Comparison of ENCODE assay signal across 9 cellular contexts in the genomic region with DNA sequence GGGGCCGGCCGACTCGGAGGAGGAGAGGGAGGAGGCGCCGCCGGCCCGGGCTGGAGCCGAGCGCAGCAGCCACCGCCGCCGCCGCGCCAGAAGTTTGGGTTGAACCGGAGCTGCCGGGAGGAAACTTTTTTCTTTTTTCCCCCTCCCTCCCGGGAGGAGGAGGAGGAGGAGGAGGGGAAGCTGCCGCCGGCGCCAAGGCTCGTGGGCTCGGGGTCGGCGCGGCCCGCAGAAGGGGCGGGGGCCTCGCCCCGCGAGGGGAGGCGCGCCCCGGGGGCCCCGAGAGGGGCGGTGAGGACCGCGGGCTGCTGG. TPM values are rescaled to one million over a fixed set of nuclear protein-coding genes. Genes with fewer than 3 reads are reported as not detected.
DNase-seq lines count a peak whose midpoint lies in the region; ATAC-seq, FAIRE-seq and TF ChIP-seq lines count a peak whose summit lies in the region.
"Had no signal": no experiment of that assay in that cellular context is flagged by ENCODE, and none has a peak within 500 bp of the region (broad histone marks: within the 10 kb centered on the region; RNA-seq: fewer than 3 reads in every experiment).

No MANE protein-coding gene starts in this region.

- peak overlapping the region; percentile 44 for H2AFZ ChIP-seq in mesenchymal stem cell (ENCODE audit: low read depth, low read length)

- H3K4ac ChIP-seq in mesenchymal stem cell (ENCODE audit: low read depth in 1 of 2, low read length in 2 of 2): peak overlapping the region; percentile 71 to 92

- peaks cover 57% of the 10 kb centered on the region for H3K27me3 Mint-ChIP-seq in activated T-cell treated with anti-CD3 and anti-CD28 coated beads, Interleukin-2, amount 50 U/mL, for 72 hours (ENCODE audit: low read depth)
- peaks cover 7% of the 10 kb centered on the region for H3K27me3 Mint-ChIP-seq in type B pancreatic cell

- H3K9ac ChIP-seq in mesenchymal stem cell (ENCODE audit: low read length): peak overlapping the region; percentile 90

- peak overlapping the region; percentile 82 for H2BK5ac ChIP-seq in mesenchymal stem cell (ENCODE audit: low read depth, low read length, poor library complexity, severe bottlenecking)

- peak overlapping the region in 1 of 2 experiments; percentile 78 for H3K14ac ChIP-seq in mesenchymal stem cell (ENCODE audit: low read length in 2 of 2)

- FAIRE-seq in bronchial epithelial cell (lab: Jason Lieb, UNC): no peak

- no peak for DNase-seq in activated T-cell treated with anti-CD3 and anti-CD28 coated beads, Interleukin-2, amount 50 U/mL, for 72 hours
- no peak for DNase-seq in activated T-cell treated with anti-CD3 and anti-CD28 coated beads, Interleukin-2, amount 50 U/mL, for 1 hour
- no peak for DNase-seq in bronchial epithelial cell (ENCODE audit: low read depth)
- no peak for DNase-seq in mesenchymal stem cell
- no peak for DNase-seq in type B pancreatic cell (ENCODE audit: extremely low spot score, unreplicated experiment)
- no peak for DNase-seq in activated gamma-delta T cell (lab: John Stamatoyannopoulos, UW)

- H3K36me3 ChIP-seq in bronchial epithelial cell (ENCODE audit: control insufficient read depth, insufficient read depth, low read length) (no peaks in the 10 kb centered on the region), mesenchymal stem cell (ENCODE audit: control insufficient read depth in 1 of 2, insufficient read depth in 2 of 2, low read depth in 1 of 2, low read length in 2 of 2) (no peaks in the 10 kb centered on the region)

- H3K4me1 Mint-ChIP-seq in activated T-cell treated with anti-CD3 and anti-CD28 coated beads, Interleukin-2, amount 50 U/mL, for 72 hours (ENCODE audit: low read depth): peaks cover 39% of the 10 kb centered on the region
- peaks cover 46% of the 10 kb centered on the region for H3K4me1 Mint-ChIP-seq in type B pancreatic cell (ENCODE audit: unreplicated experiment)

- H4K8ac ChIP-seq in mesenchymal stem cell (ENCODE audit: low read length): peak overlapping the region; percentile 36

- H3K36me3 Mint-ChIP-seq in activated T-cell treated with anti-CD3 and anti-CD28 coated beads, Interleukin-2, amount 50 U/mL, for 72 hours (ENCODE audit: insufficient read depth in 2 of 2): no peaks in the 10 kb centered on the region
- H3K36me3 Mint-ChIP-seq in type B pancreatic cell: no peaks in the 10 kb centered on the region
- H3K36me3 Mint-ChIP-seq: CD4-positive, CD25-positive, alpha-beta regulatory T cell had no signal

- peak overlapping the region; percentile 16 for H3K4me2 ChIP-seq in mesenchymal stem cell (ENCODE audit: low read length, poor library complexity, severe bottlenecking)

- H3K27ac ChIP-seq in mesenchymal stem cell (ENCODE audit: low read length, poor library complexity, severe bottlenecking): peak overlapping the region; percentile 53

- H3K4me1 ChIP-seq in mesenchymal stem cell (ENCODE audit: control insufficient read depth, insufficient read depth, low read depth, low read length): peaks cover 5% of the 10 kb centered on the region

- peak overlapping the region; percentile 74 to 79 for H3K4me3 Mint-ChIP-seq in activated T-cell treated with anti-CD3 and anti-CD28 coated beads, Interleukin-2, amount 50 U/mL, for 72 hours
- peak overlapping the region; percentile 74 for H3K4me3 Mint-ChIP-seq in type B pancreatic cell

- H3K18ac ChIP-seq in mesenchymal stem cell (ENCODE audit: low read depth in 1 of 2, low read length in 2 of 2): peak overlapping the region; percentile 92 to 96

- no peak for ATAC-seq in activated T-cell treated with anti-CD3 and anti-CD28 coated beads, Interleukin-2, amount 50 U/mL, for 72 hours (replicated peaks in 1 of 2)
- ATAC-seq in HG03045 (IDR thresholded peaks at IDR 0.05; ENCODE audit: unreplicated experiment) (no peak), GM21528 (IDR thresholded peaks at IDR 0.05; ENCODE audit: low FRiP score, unreplicated experiment) (no peak)

- no peak overlapping the region for H3K27ac Mint-ChIP-seq in activated T-cell treated with anti-CD3 and anti-CD28 coated beads, Interleukin-2, amount 50 U/mL, for 72 hours
- H3K27ac Mint-ChIP-seq in type B pancreatic cell: no peak overlapping the region

- no peak overlapping the region for H3K23ac ChIP-seq in mesenchymal stem cell (ENCODE audit: low read length in 2 of 2)

- H3K79me1 ChIP-seq in mesenchymal stem cell (replicated peaks; ENCODE audit: low read length, poor library complexity, severe bottlenecking): no peaks in the 10 kb centered on the region

- peak overlapping the region; percentile 48 for H2BK15ac ChIP-seq in mesenchymal stem cell (ENCODE audit: low read depth, poor library complexity, severe bottlenecking)

- peak overlapping the region; percentile 96 for H2BK120ac ChIP-seq in mesenchymal stem cell (ENCODE audit: low read depth, low read length)

- H3K27me3 ChIP-seq in bronchial epithelial cell (ENCODE audit: control insufficient read depth, insufficient read depth, low read length) (no peaks in the 10 kb centered on the region), mesenchymal stem cell (ENCODE audit: control insufficient read depth in 1 of 2, insufficient read depth in 1 of 2, low read length in 2 of 2) (no peaks in the 10 kb centered on the region)

- peak overlapping the region in 1 of 2 experiments; percentile 23 for H2BK12ac ChIP-seq in mesenchymal stem cell (ENCODE audit: low read length in 2 of 2)

- H4K91ac ChIP-seq in mesenchymal stem cell (ENCODE audit: low read length): peak overlapping the region; percentile 93

- TF ChIP-seq CTCF in bronchial epithelial cell (IDR thresholded peaks at IDR 0.05; ENCODE audit: insufficient read depth, low read length, severe bottlenecking): no peak
- no peak for TF ChIP-seq CTCF in type B pancreatic cell (conservative IDR thresholded peaks at IDR 0.05)

- peak overlapping the region; percentile 69 for H3K4me3 ChIP-seq in bronchial epithelial cell (ENCODE audit: low read depth, low read length)
- H3K4me3 ChIP-seq in mesenchymal stem cell (ENCODE audit: insufficient read depth in 1 of 2, low read depth in 1 of 2, low read length in 2 of 2): peak overlapping the region; percentile 86 to 92

- no peaks in the 10 kb centered on the region for H3K9me3 ChIP-seq in mesenchymal stem cell (ENCODE audit: control insufficient read depth, low read length)

- WGBS in mesenchymal stem cell: 0% methylated on average over 11 of the region's 37 CpGs

- H3K9me3 Mint-ChIP-seq in activated T-cell treated with anti-CD3 and anti-CD28 coated beads, Interleukin-2, amount 50 U/mL, for 72 hours: no peaks in the 10 kb centered on the region
- H3K9me3 Mint-ChIP-seq in type B pancreatic cell: no peaks in the 10 kb centered on the region
- H3K9me3 Mint-ChIP-seq: CD4-positive, CD25-positive, alpha-beta regulatory T cell had no signal

- no peak overlapping the region for H2AK5ac ChIP-seq in mesenchymal stem cell (ENCODE audit: low read length, severe bottlenecking)

RNA-seq across cellular contexts. Expression of gene CRIM1, which starts 0.3 kb away (rescaled TPM):
- total RNA-seq in activated T-cell treated with anti-CD3 and anti-CD28 coated beads, Interleukin-2, amount 50 U/mL, for 72 hours: 1 to 10 TPM; 2.6 to 3.3 TPM
- total RNA-seq in bronchial epithelial cell (35.3 and 45.7 TPM in 2 replicates), type B pancreatic cell (ENCODE audit: low replicate concordance) (24.4 and 30.3 TPM in 2 replicates)
- 70.6 TPM for polyA plus RNA-seq in mesenchymal stem cell (2013, experiment 1 of 2)
- 70.6 TPM for polyA plus RNA-seq in mesenchymal stem cell (2013, experiment 2 of 2)
